ENCODE assay signal across 1 cellular context in genomic region chr11:1837171-1838076, GRCh38.
TF ChIP-seq lines count a peak whose summit lies in the region.

No MANE protein-coding gene starts in this region.

TF ChIP-seq in HepG2, 621 proteins besides CTCF, POLR2A, EP300 and RAD21 (continued from another document and continues in another):
- TF ChIP-seq AHDC1 (CRISPR knock-in tag; IDR thresholded peaks at IDR 0.05; ENCODE audit: borderline replicate concordance) (peak; percentile 21; the same call in 1 of the 2 replicates), RBM39 (IDR thresholded peaks at IDR 0.05; ENCODE audit: low read depth, low read length, poor library complexity, severe bottlenecking) (no peak), HNF1A (IDR thresholded peaks at IDR 0.05; ENCODE audit: low read depth) (no peak), HNF1A (CRISPR knock-in tag; IDR thresholded peaks at IDR 0.05; ENCODE audit: borderline replicate concordance) (0 out of 2 replicates have a peak, but pooled peaks have one; percentile 12), ZHX2 (IDR thresholded peaks at IDR 0.05; ENCODE audit: low read depth) (no peak), ZHX2 (CRISPR knock-in tag; IDR thresholded peaks at IDR 0.05; ENCODE audit: borderline replicate concordance) (no peak), ZMYM4 (CRISPR knock-in tag; IDR thresholded peaks at IDR 0.05) (peak; percentile 16; the same call in 1 of the 2 replicates), ZNF691 (CRISPR knock-in tag; IDR thresholded peaks at IDR 0.05; ENCODE audit: borderline replicate concordance, low read depth) (0 out of 2 replicates have a peak, but pooled peaks have one; percentile 69), SMC3 (IDR thresholded peaks at IDR 0.05; ENCODE audit: low read length) (peak; percentile 52), ZNF101 (CRISPR knock-in tag; IDR thresholded peaks at IDR 0.05; ENCODE audit: borderline replicate concordance, low read depth) (no peak), RFXAP (CRISPR knock-in tag; IDR thresholded peaks at IDR 0.05; ENCODE audit: borderline replicate concordance) (no peak), ZNF720 (CRISPR knock-in tag; IDR thresholded peaks at IDR 0.05) (no peak), KLF11 (CRISPR knock-in tag; IDR thresholded peaks at IDR 0.05) (no peak), KDM2A (CRISPR knock-in tag; IDR thresholded peaks at IDR 0.05; ENCODE audit: borderline replicate concordance, low read depth) (peak; percentile 85), CBX2 (IDR thresholded peaks at IDR 0.05; ENCODE audit: low read depth, low read length) (no peak), CBX2 (CRISPR knock-in tag; IDR thresholded peaks at IDR 0.05; ENCODE audit: low read depth) (no peak), HMGXB4 (CRISPR knock-in tag; IDR thresholded peaks at IDR 0.05; ENCODE audit: borderline replicate concordance in 1 of 2, low read depth in 1 of 2) (peak in 1 of 2 experiments; percentile 69; a peak in 2 of 4 replicates), HOXD1 (CRISPR knock-in tag; IDR thresholded peaks at IDR 0.05) (no peak), SP5 (CRISPR knock-in tag; IDR thresholded peaks at IDR 0.05; ENCODE audit: borderline replicate concordance, low read depth) (0 out of 2 replicates have a peak, but pooled peaks have one; percentile 24), AKAP8 (CRISPR knock-in tag; IDR thresholded peaks at IDR 0.05) (no peak), ZBTB7A (CRISPR knock-in tag; IDR thresholded peaks at IDR 0.05) (peak; percentile 86), IRF9 (CRISPR knock-in tag; IDR thresholded peaks at IDR 0.05; ENCODE audit: borderline replicate concordance) (peak; percentile 18; the same call in 1 of the 2 replicates), ZNF460 (CRISPR knock-in tag; IDR thresholded peaks at IDR 0.05; ENCODE audit: borderline replicate concordance) (no peak), RORA (CRISPR knock-in tag; IDR thresholded peaks at IDR 0.05) (no peak), BATF2 (CRISPR knock-in tag; IDR thresholded peaks at IDR 0.05) (no peak), PCBP1 (IDR thresholded peaks at IDR 0.05; ENCODE audit: borderline replicate concordance, low read depth, low read length) (no peak), HNRNPUL1 (IDR thresholded peaks at IDR 0.05; ENCODE audit: low read depth, low read length) (no peak), LBX2 (CRISPR knock-in tag; IDR thresholded peaks at IDR 0.05; ENCODE audit: borderline replicate concordance) (no peak), ZNF780A (CRISPR knock-in tag; IDR thresholded peaks at IDR 0.05) (no peak), ZNF891 (CRISPR knock-in tag; IDR thresholded peaks at IDR 0.05) (0 out of 2 replicates have a peak, but pooled peaks have one; percentile 26), SMAD1 (CRISPR knock-in tag; IDR thresholded peaks at IDR 0.05; ENCODE audit: borderline replicate concordance, low read depth) (0 out of 2 replicates have a peak, but pooled peaks have one; percentile 31), ZNF580 (CRISPR knock-in tag; IDR thresholded peaks at IDR 0.05; ENCODE audit: borderline replicate concordance, low read depth) (no peak), ZBTB44 (CRISPR knock-in tag; IDR thresholded peaks at IDR 0.05) (no peak), ZNF510 (CRISPR knock-in tag; IDR thresholded peaks at IDR 0.05; ENCODE audit: low read depth) (no peak)
